In the genomic region with DNA sequence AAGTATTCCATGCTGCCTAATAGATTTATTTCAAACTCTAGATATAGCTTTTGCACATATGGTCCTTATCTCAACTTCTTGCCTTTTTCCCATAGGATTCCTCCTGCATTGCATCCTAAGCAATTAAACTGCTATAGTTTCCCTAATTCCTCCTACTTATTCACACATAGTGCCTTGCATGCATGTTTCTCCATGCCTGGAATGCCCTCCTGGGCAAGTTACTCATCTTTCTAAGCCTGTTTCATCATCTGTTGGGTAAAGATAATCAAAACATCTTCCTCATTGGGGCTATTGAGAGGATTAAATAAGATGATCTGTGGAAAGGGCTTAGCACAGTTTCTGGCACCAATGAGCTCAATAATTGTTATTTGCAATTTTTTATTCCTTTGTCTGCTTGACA, we compare ENCODE assay signal across 31 cellular contexts.
A peak's percentile ranks its signal among the peaks of the same experiment; 100 is the strongest.
DNase-seq lines count a peak whose midpoint lies in the region; ATAC-seq and TF ChIP-seq lines count a peak whose summit lies in the region.
"Had no signal": no experiment of that assay in that cellular context is flagged by ENCODE, and none has a peak within 500 bp of the region (broad histone marks: within the 10 kb centered on the region; RNA-seq: fewer than 3 reads in every experiment).

No MANE protein-coding gene starts in this region.

- H3K9me3 ChIP-seq in uterus = no peaks in the 10 kb centered on the region
- H3K9me3 ChIP-seq: colonic mucosa, ovary, Peyer's patch, SJCRH30, thoracic aorta had no signal

- H3K27me3 ChIP-seq in foreskin keratinocyte = no peaks in the 10 kb centered on the region
- H3K27me3 ChIP-seq in uterus = no peaks in the 10 kb centered on the region
- H3K27me3 ChIP-seq: cardiac muscle cell, colonic mucosa, ovary, Peyer's patch, SJCRH30 had no signal

- TF ChIP-seq CTCF in AG09309 (IDR thresholded peaks at IDR 0.05; ENCODE audit: control insufficient read depth, insufficient read depth, low read depth, low read length, missing control alignments) = no peak
- TF ChIP-seq CTCF in choroid plexus epithelial cell (conservative IDR thresholded peaks at IDR 0.05; ENCODE audit: low read depth, low read length) = no peak
- peak; percentile 15 for TF ChIP-seq CTCF in foreskin keratinocyte (conservative IDR thresholded peaks at IDR 0.05)
- no peak for TF ChIP-seq CTCF in uterus (IDR thresholded peaks at IDR 0.05)

- no peaks in the 10 kb centered on the region for H3K36me3 ChIP-seq in uterus
- H3K36me3 ChIP-seq: cardiac muscle cell, colonic mucosa, ovary, Peyer's patch, SJCRH30, thoracic aorta had no signal

- H3K27ac ChIP-seq in foreskin keratinocyte = no peak overlapping the region
- H3K27ac ChIP-seq in uterus = no peak overlapping the region
- H3K27ac ChIP-seq: cardiac muscle cell, colonic mucosa, KMS-11, ovary, Peyer's patch, SJCRH30, thoracic aorta had no signal

- H3K4me1 ChIP-seq in foreskin keratinocyte (peaks cover 20% of the 10 kb centered on the region), uterus (no peaks in the 10 kb centered on the region)
- H3K4me1 ChIP-seq: colonic mucosa, Peyer's patch, SJCRH30 had no signal

- no peak for TF ChIP-seq POLR2A in uterus (IDR thresholded peaks at IDR 0.05)

- ATAC-seq in foreskin keratinocyte (peak; percentile 91), GM21529 (IDR thresholded peaks at IDR 0.05; ENCODE audit: unreplicated experiment) (no peak), GM19351 (IDR thresholded peaks at IDR 0.05; ENCODE audit: unreplicated experiment) (no peak)
- ATAC-seq: stimulated activated naive CD8-positive, alpha-beta T cell treated with anti-CD3 and anti-CD28 coated beads, Interleukin-15, amount 100 ng/mL, for 72 hours had no signal

- DNase-seq in AG09309 (ENCODE audit: low read depth) (peak; percentile 8), HPDE6-E6E7 (ENCODE audit: extremely low spot score) (peak; percentile 32), choroid plexus epithelial cell (ENCODE audit: low read depth) (peak; percentile 31), foreskin keratinocyte (peak; percentile 73 to 81), DMS79 (lab: John Stamatoyannopoulos, UW) (no peak), uterus (no peak)
- DNase-seq: activated CD4-positive, alpha-beta T cell treated with anti-CD3 and anti-CD28 coated beads, Interleukin-2, amount 50 U/mL, for 1 hour; activated effector memory CD4-positive, alpha-beta T cell treated with anti-CD3 and anti-CD28 coated beads, Interleukin-2, amount 50 U/mL, for 16 hours; activated T-cell treated with anti-CD3 and anti-CD28 coated beads, Interleukin-2, amount 50 U/mL, for 24 hours; aorta; CD4-positive, alpha-beta memory T cell; colonic mucosa; effector memory CD4-positive, alpha-beta T cell; H7; hypothalamus; NCI-H1436; NCI-H2107; NCI-H446; NCI-H748 treated with DMSO at 0.1 percent for 48 hours; ovary; Peyer's patch; SJCRH30; small intestine; stimulated activated naive CD8-positive, alpha-beta T cell treated with anti-CD3 and anti-CD28 coated beads, Interleukin-15, amount 100 ng/mL, for 72 hours; SW 1271; T1000 had no signal

- H3K4me3 ChIP-seq in AG09309 (ENCODE audit: control insufficient read depth, low read depth, low read length) (no peak overlapping the region), choroid plexus epithelial cell (ENCODE audit: low read depth, low read length) (no peak overlapping the region), uterus (no peak overlapping the region)
- H3K4me3 ChIP-seq: cardiac muscle cell, colonic mucosa, ovary, Peyer's patch, SJCRH30, thoracic aorta had no signal

- intact Hi-C loops in uterus (cut with DNase I; ENCODE audit: low total_unique reads) = no loop called here

Comparison
In these comparisons a context has a peak if more than half of its experiments do, and no peak if none do; other contexts are left out.
1. DNase-seq: peak in AG09309 (single experiment), HPDE6-E6E7 (single experiment), choroid plexus epithelial cell (single experiment) and foreskin keratinocyte (2 of 2); none in DMS79 (single experiment) and uterus (0 of 2).